ENCODE assay signal across 16 cellular contexts in genomic region chr10:60189861-60190475, GRCh38.
"Had no signal": no experiment of that assay in that cellular context is flagged by ENCODE, and none has a peak within 500 bp of the region (broad histone marks: within the 10 kb centered on the region; RNA-seq: fewer than 3 reads in every experiment).

No MANE protein-coding gene starts in this region.

- H3K4me3 ChIP-seq: adrenal gland, neural progenitor cell, thyroid gland, upper lobe of right lung had no signal

- ATAC-seq: activated T-helper 17 cell treated with anti-CD3 and anti-CD28 coated beads, Interleukin-2, amount 50 U/mL, for 72 hours; left ventricle myocardium superior; upper lobe of right lung; WTC11 had no signal

- H3K27me3 ChIP-seq: adrenal gland, neural progenitor cell, thyroid gland, upper lobe of right lung had no signal

- H3K9me3 ChIP-seq: adrenal gland, thyroid gland, upper lobe of right lung had no signal

- H3K36me3 ChIP-seq: adrenal gland, neural progenitor cell had no signal

- H3K4me1 ChIP-seq: adrenal gland, neural progenitor cell, thyroid gland, upper lobe of right lung had no signal

- H3K27ac ChIP-seq: adrenal gland, neural progenitor cell, thyroid gland, upper lobe of right lung had no signal

- DNase-seq: activated T-cell treated with anti-CD3 and anti-CD28 coated beads, Interleukin-2, amount 50 U/mL, for 1 hour; adrenal gland; effector CD4-positive, alpha-beta T cell; glutamatergic neuron; hypothalamus; left ventricle myocardium superior; naive B cell; retina; stimulated activated CD4-positive, alpha-beta T cell treated with anti-CD3 and anti-CD28 coated beads, Interleukin-4, amount 100 ng/mL, for 24 hours; substantia nigra; T-helper 9 cell; thyroid gland; upper lobe of right lung had no signal
